Comparison of ENCODE assay signal across 10 cellular contexts in genomic region chr3:159881828-159882309, GRCh38. TPM values are rescaled to one million over a fixed set of nuclear protein-coding genes. Genes with fewer than 3 reads are reported as not detected.
DNase-seq lines count a peak whose midpoint lies in the region; ATAC-seq and TF ChIP-seq lines count a peak whose summit lies in the region.
"Had no signal": no experiment of that assay in that cellular context is flagged by ENCODE, and none has a peak within 500 bp of the region (broad histone marks: within the 10 kb centered on the region; RNA-seq: fewer than 3 reads in every experiment).

No MANE protein-coding gene starts in this region.

- H3K79me1 ChIP-seq in trophoblast cell (ENCODE audit: low read length), result peaks cover 4% of the 10 kb centered on the region

- TF ChIP-seq CTCF in esophagus squamous epithelium (IDR thresholded peaks at IDR 0.05), result no peak

- H3K27me3 ChIP-seq in esophagus squamous epithelium (no peaks in the 10 kb centered on the region), trophoblast cell (ENCODE audit: insufficient read depth, low read length) (no peaks in the 10 kb centered on the region)
- H3K27me3 ChIP-seq: BLaER1 had no signal

- no peak overlapping the region for H3K14ac ChIP-seq in trophoblast cell (ENCODE audit: low read length)

- H3K4me3 ChIP-seq in esophagus squamous epithelium, result no peak overlapping the region
- H3K4me3 ChIP-seq in trophoblast cell (ENCODE audit: low read depth, low read length), result no peak overlapping the region
- H3K4me3 ChIP-seq: BLaER1, mucosa of descending colon had no signal

- H3K18ac ChIP-seq in trophoblast cell (ENCODE audit: low read length), result no peak overlapping the region

- H3K9ac ChIP-seq in trophoblast cell (ENCODE audit: low read length), result no peak overlapping the region
- H3K9ac ChIP-seq: BLaER1 had no signal

- H2BK5ac ChIP-seq in trophoblast cell (ENCODE audit: low read depth, low read length, poor library complexity), result peak overlapping the region; percentile 36

- peaks cover 0 to 33% (median 17%) of the 10 kb centered on the region in 3 donors for H3K4me1 ChIP-seq in esophagus squamous epithelium
- H3K4me1 ChIP-seq in trophoblast cell (ENCODE audit: control insufficient read depth in 1 of 2, insufficient read depth in 2 of 2, low read length in 2 of 2), result peaks cover 6% of the 10 kb centered on the region in 2 experiments

- H4K12ac ChIP-seq in trophoblast cell (ENCODE audit: low read depth, low read length), result no peak overlapping the region

- H2BK120ac ChIP-seq in trophoblast cell (ENCODE audit: insufficient read depth, low read length, poor library complexity), result peak overlapping the region; percentile 29

- ATAC-seq in GM21717 (IDR thresholded peaks at IDR 0.05; ENCODE audit: unreplicated experiment), result no peak
- no peak for ATAC-seq in GM18873 (IDR thresholded peaks at IDR 0.05; ENCODE audit: low FRiP score, unreplicated experiment)
- no peak for ATAC-seq in HG02884 (IDR thresholded peaks at IDR 0.05; ENCODE audit: unreplicated experiment)
- no peak for ATAC-seq in GM18505 (IDR thresholded peaks at IDR 0.05; ENCODE audit: unreplicated experiment)
- ATAC-seq: mucosa of descending colon had no signal

- TF ChIP-seq POLR2A in esophagus squamous epithelium (IDR thresholded peaks at IDR 0.05), result no peak
- TF ChIP-seq POLR2A in GM18505 (IDR thresholded peaks at IDR 0.05; ENCODE audit: borderline replicate concordance, extremely low read depth, insufficient read depth, insufficient read length), result no peak

- no peak overlapping the region for H3K4me2 ChIP-seq in trophoblast cell (ENCODE audit: low read length)
- H3K4me2 ChIP-seq: BLaER1 had no signal

- no peaks in the 10 kb centered on the region for H3K36me3 ChIP-seq in esophagus squamous epithelium
- H3K36me3 ChIP-seq in trophoblast cell (ENCODE audit: control insufficient read depth in 1 of 2, insufficient read depth in 2 of 2, low read length in 2 of 2), result peaks cover 0 to 5% of the 10 kb centered on the region in 2 experiments
- H3K36me3 ChIP-seq: BLaER1 had no signal

- H3K9me3 ChIP-seq in esophagus squamous epithelium, result no peaks in the 10 kb centered on the region
- no peaks in the 10 kb centered on the region for H3K9me3 ChIP-seq in trophoblast cell (ENCODE audit: insufficient read depth, low read depth, low read length)
- H3K9me3 ChIP-seq: BLaER1, mucosa of descending colon had no signal

- 18 to 47% methylated on average over 1 to 5 of the region's 7 CpGs for WGBS in esophagus squamous epithelium, 2 donors
- WGBS in trophoblast cell (ENCODE audit: extremely low coverage, insufficient coverage, insufficient read length), result no CpG with 5 or more reads among the region's 7 CpGs

- no peak overlapping the region for H3K4ac ChIP-seq in trophoblast cell (ENCODE audit: low read depth, low read length)

- H2AK5ac ChIP-seq in trophoblast cell (ENCODE audit: low read length), result no peak overlapping the region

- peaks cover 2% of the 10 kb centered on the region for H3K79me2 ChIP-seq in trophoblast cell (ENCODE audit: control insufficient read depth, insufficient read depth, low read length, poor library complexity)

- no peak overlapping the region for H3K23ac ChIP-seq in trophoblast cell (ENCODE audit: low read length)

- intact Hi-C loops in esophagus squamous epithelium (cut with DNase I), result loop anchor here (10.0 kb wide), 1 partner anchor 123 kb away; no protein-coding TSS in a partner anchor

- peak overlapping the region in 3 of 4 donors; percentile 3 to 63 (median 36) for H3K27ac ChIP-seq in esophagus squamous epithelium
- H3K27ac ChIP-seq in trophoblast cell (ENCODE audit: low read depth, low read length), result peak overlapping the region; percentile 40
- H3K27ac ChIP-seq: BLaER1 had no signal

- H2BK12ac ChIP-seq in trophoblast cell (ENCODE audit: low read length), result no peak overlapping the region

- no peak overlapping the region for H4K8ac ChIP-seq in trophoblast cell (ENCODE audit: low read depth, low read length)

- H2AFZ ChIP-seq in trophoblast cell (ENCODE audit: insufficient read depth, low read length, poor library complexity), result no peak overlapping the region

- peak; percentile 31 for DNase-seq in ELR (ENCODE audit: low read depth)
- peak; percentile 72 for DNase-seq in NCI-H69 (lab: John Stamatoyannopoulos, UW)
- no peak for DNase-seq in esophagus squamous epithelium (lab: John Stamatoyannopoulos, UW)
- DNase-seq in trophoblast cell, result peak; percentile 48 to 51
- DNase-seq: mucosa of descending colon had no signal

- H4K91ac ChIP-seq in trophoblast cell (ENCODE audit: low read depth, low read length), result no peak overlapping the region

RNA-seq across cellular contexts. Expression of gene SCHIP1, which starts 42.2 kb away (rescaled TPM):
- total RNA-seq in esophagus squamous epithelium, result 1 to 10 TPM in 2 of 4 donors, under 1 TPM in 2; 0.30 to 5.5 (median 0.83) TPM
- 12.8 and 13.8 TPM in 2 replicates for polyA plus RNA-seq in trophoblast cell (2013)
